Comparison of ENCODE assay signal across 6 cellular contexts in genomic region chr16:7503688-7504087, GRCh38.
"Had no signal": no experiment of that assay in that cellular context is flagged by ENCODE, and none has a peak within 500 bp of the region (broad histone marks: within the 10 kb centered on the region; RNA-seq: fewer than 3 reads in every experiment).

No MANE protein-coding gene starts in this region.

- H2AFZ ChIP-seq: GM23338 had no signal

- H3K4me2 ChIP-seq: GM23338 had no signal

- H3K4me3 ChIP-seq: GM23338, K562 had no signal

- DNase-seq: H9, HCEC 1CT, IMR-90, KG1 had no signal

- ATAC-seq: GM23338, K562 had no signal
